In genomic region chr7:6443372-6443941, GRCh38 we compare ENCODE assay signal across 11 cellular contexts. TPM values are rescaled to one million over a fixed set of nuclear protein-coding genes. Genes with fewer than 3 reads are reported as not detected.
DNase-seq lines count a peak whose midpoint lies in the region; ATAC-seq, FAIRE-seq and TF ChIP-seq lines count a peak whose summit lies in the region.
"Had no signal": no experiment of that assay in that cellular context is flagged by ENCODE, and none has a peak within 500 bp of the region (broad histone marks: within the 10 kb centered on the region; RNA-seq: fewer than 3 reads in every experiment).

No MANE protein-coding gene starts in this region.

- CTCF ChIA-PET in MCF 10A (lab: Yijun Ruan, JAX), result interaction anchor here (0.6 to 1.1 kb wide), 6 partner anchors 9 to 161 kb away, joined by 3 to 5 read pairs (median 3); no protein-coding TSS in a partner anchor

- H3K36me3 ChIP-seq in breast epithelium (peaks cover 4% of the 10 kb centered on the region), esophagus muscularis mucosa (peaks cover 5 to 42% (median 25%) of the 10 kb centered on the region in 4 donors)

- H3K9me3 ChIP-seq in breast epithelium, result no peaks in the 10 kb centered on the region
- H3K9me3 ChIP-seq in esophagus muscularis mucosa, result no peaks in the 10 kb centered on the region

- intact Hi-C loops in MCF 10A (cut with micrococcal nuclease), result no loop called here
- intact Hi-C loops in breast epithelium (cut with DNase I; ENCODE audit: low total_unique reads), result no loop called here
- intact Hi-C loops in esophagus muscularis mucosa (cut with DNase I), result no loop called here

- H3K27ac Mint-ChIP-seq in MCF 10A (ENCODE audit: low read depth, unreplicated experiment) (peak overlapping the region; percentile 81), glutamatergic neuron (ENCODE audit: unreplicated experiment) (peak overlapping the region; percentile 5)

- peaks cover 29% of the 10 kb centered on the region for H3K4me1 Mint-ChIP-seq in MCF 10A (ENCODE audit: insufficient read depth, unreplicated experiment)
- H3K4me1 Mint-ChIP-seq in glutamatergic neuron (ENCODE audit: low read depth, unreplicated experiment), result peaks cover 10% of the 10 kb centered on the region

- H3K4me3 Mint-ChIP-seq in MCF 10A (ENCODE audit: unreplicated experiment), result peak overlapping the region; percentile 17
- H3K4me3 Mint-ChIP-seq in glutamatergic neuron (ENCODE audit: unreplicated experiment), result no peak overlapping the region
- H3K4me3 Mint-ChIP-seq: central memory CD8-positive, alpha-beta T cell had no signal

- TF ChIP-seq CTCF in MCF 10A (IDR thresholded peaks at IDR 0.05; ENCODE audit: unreplicated experiment) (no peak), breast epithelium (IDR thresholded peaks at IDR 0.05) (no peak), WI38 (IDR thresholded peaks at IDR 0.05; ENCODE audit: low read depth, low read length) (no peak), glutamatergic neuron (IDR thresholded peaks at IDR 0.05; ENCODE audit: partially characterized antibody, unreplicated experiment) (no peak), esophagus muscularis mucosa (IDR thresholded peaks at IDR 0.05) (no peak)

- H3K9me3 Mint-ChIP-seq in MCF 10A (ENCODE audit: unreplicated experiment), result no peaks in the 10 kb centered on the region
- H3K9me3 Mint-ChIP-seq in glutamatergic neuron (ENCODE audit: unreplicated experiment), result peaks cover 10% of the 10 kb centered on the region
- H3K9me3 Mint-ChIP-seq: central memory CD8-positive, alpha-beta T cell had no signal

- peaks cover 0 to 6% of the 10 kb centered on the region in 2 donors for H3K4me1 ChIP-seq in breast epithelium
- peaks cover 18 to 37% (median 21%) of the 10 kb centered on the region in 4 donors for H3K4me1 ChIP-seq in esophagus muscularis mucosa

- TF ChIP-seq EP300 in esophagus muscularis mucosa (IDR thresholded peaks at IDR 0.05), result no peak

- H3K36me3 Mint-ChIP-seq in MCF 10A (ENCODE audit: insufficient read depth, unreplicated experiment) (peaks cover 85% of the 10 kb centered on the region), glutamatergic neuron (ENCODE audit: unreplicated experiment) (peaks cover 6% of the 10 kb centered on the region)

- no TSS peak for BruUV-seq in MCF 10A (replicated peaks; lab: Mats Ljungman, UMichigan)

- no peaks in the 10 kb centered on the region for H3K27me3 ChIP-seq in breast epithelium
- no peaks in the 10 kb centered on the region for H3K27me3 ChIP-seq in esophagus muscularis mucosa

- POLR2A ChIA-PET in MCF 10A (lab: Yijun Ruan, JAX), result interaction anchor here (1.0 kb wide), 1 partner anchor 45 kb away, joined by 3 read pairs; no protein-coding TSS in a partner anchor

- H3K4me3 ChIP-seq in breast epithelium (no peak overlapping the region), WI38 (ENCODE audit: low read depth, low read length) (peak overlapping the region; percentile 8), esophagus muscularis mucosa (no peak overlapping the region)

- H3K27me3 Mint-ChIP-seq in MCF 10A (ENCODE audit: insufficient read depth, unreplicated experiment) (no peaks in the 10 kb centered on the region), glutamatergic neuron (ENCODE audit: unreplicated experiment) (no peaks in the 10 kb centered on the region)
- H3K27me3 Mint-ChIP-seq: central memory CD8-positive, alpha-beta T cell had no signal

- H3K27ac ChIP-seq in breast epithelium, result no peak overlapping the region
- H3K27ac ChIP-seq in esophagus muscularis mucosa (replicated peaks in 1 of 4), result peak overlapping the region in 1 of 4 donors; percentile 40

- WGBS in esophagus muscularis mucosa, result 88% methylated on average over 5 of the region's 5 CpGs

- TF ChIP-seq POLR2A in breast epithelium (IDR thresholded peaks at IDR 0.05) (no peak), esophagus muscularis mucosa (IDR thresholded peaks at IDR 0.05; ENCODE audit: low read depth) (no peak)

- FAIRE-seq in urothelium cell line (lab: Jason Lieb, UNC), result peak; percentile 98

- ATAC-seq in GM21515 (IDR thresholded peaks at IDR 0.05; ENCODE audit: unreplicated experiment), result no peak

- DNase-seq in MCF 10A (ENCODE audit: unreplicated experiment) (peak; percentile 69), breast epithelium (ENCODE audit: low spot score in 2 of 2) (no peak), glutamatergic neuron (no peak), urothelium cell line (ENCODE audit: low spot score) (peak; percentile 92), esophagus muscularis mucosa (ENCODE audit: extremely low spot score) (no peak)
- no peak for DNase-seq in stimulated activated CD4-positive, alpha-beta T cell treated with anti-CD3 and anti-CD28 coated beads, Interleukin-15, amount 100 ng/mL, for 24 hours
- DNase-seq: AML-193, NCI-H1694 treated with DMSO at 0.1 percent for 48 hours had no signal

RNA-seq across cellular contexts. Expression of gene DAGLB, which starts 4.3 kb away (rescaled TPM):
- 28.9 and 29.5 TPM in 2 replicates for total RNA-seq in MCF 10A (2022)
- total RNA-seq in breast epithelium, result 10 to 100 TPM; 15.4 to 18.0 (median 17.6) TPM
- 63.2 TPM for total RNA-seq in glutamatergic neuron (ENCODE audit: unreplicated experiment)
- total RNA-seq in esophagus muscularis mucosa, result 10 to 100 TPM in 3 of 4 donors, 1 to 10 TPM in 1; 9.8 to 14.6 (median 12.0) TPM

RNA-seq across cellular contexts. Expression of gene KDELR2, which starts 40.5 kb away (rescaled TPM):
- total RNA-seq in MCF 10A (2022) (164 and 243 TPM in 2 replicates), breast epithelium (100 to 1,000 TPM in 1 of 3 donors, 10 to 100 TPM in 2; 75.2 to 106 (median 81.7) TPM), glutamatergic neuron (ENCODE audit: unreplicated experiment) (56.1 TPM), esophagus muscularis mucosa (10 to 100 TPM; 53.7 to 68.2 (median 55.3) TPM)

Comparison
In these comparisons a context has a peak if more than half of its experiments do, and no peak if none do; other contexts are left out.
1. DNase-seq: peak in MCF 10A (single experiment) and urothelium cell line (single experiment); none in breast epithelium (0 of 2), glutamatergic neuron (single experiment), esophagus muscularis mucosa (single experiment) and stimulated activated CD4-positive, alpha-beta T cell treated with anti-CD3 and anti-CD28 coated beads, Interleukin-15, amount 100 ng/mL, for 24 hours (single experiment).